In genomic region chr2:226799976-226800940, GRCh38 we compare ENCODE assay signal across 1 cellular context.
TF ChIP-seq lines count a peak whose summit lies in the region.

No MANE protein-coding gene starts in this region.

TF ChIP-seq in HepG2, 621 proteins besides CTCF, POLR2A, EP300 and RAD21 (continued from another document and continues in another):
- TF ChIP-seq POGK (CRISPR knock-in tag; conservative IDR thresholded peaks at IDR 0.05) (peak; percentile 76; the same call in 1 of the 2 replicates), ZFP1 (CRISPR knock-in tag; IDR thresholded peaks at IDR 0.05) (peak; percentile 96), DMTF1 (CRISPR knock-in tag; IDR thresholded peaks at IDR 0.05) (no peak), CREB1 (IDR thresholded peaks at IDR 0.05) (no peak), CREB1 (CRISPR knock-in tag; IDR thresholded peaks at IDR 0.05) (peak; percentile 83), ZBTB7A (CRISPR knock-in tag; IDR thresholded peaks at IDR 0.05) (peak; percentile 92), MBNL3 (CRISPR knock-in tag; conservative IDR thresholded peaks at IDR 0.05) (no peak), ZNF142 (CRISPR knock-in tag; IDR thresholded peaks at IDR 0.05) (peak; percentile 67; the same call in 1 of the 2 replicates), BRCA1 (CRISPR knock-in tag; IDR thresholded peaks at IDR 0.05) (no peak; the same call in 1 of the 2 replicates), ZNF280B (CRISPR knock-in tag; IDR thresholded peaks at IDR 0.05; ENCODE audit: borderline replicate concordance) (no peak; the same call in 1 of the 2 replicates), FOXK1 (CRISPR knock-in tag; IDR thresholded peaks at IDR 0.05; ENCODE audit: borderline replicate concordance, low read depth) (peak; percentile 90), HES4 (CRISPR knock-in tag; IDR thresholded peaks at IDR 0.05; ENCODE audit: borderline replicate concordance) (no peak), NR2C2 (CRISPR knock-in tag; IDR thresholded peaks at IDR 0.05; ENCODE audit: borderline replicate concordance) (peak; percentile 78), SALL2 (CRISPR knock-in tag; IDR thresholded peaks at IDR 0.05) (peak; percentile 57), KDM5B (CRISPR knock-in tag; IDR thresholded peaks at IDR 0.05; ENCODE audit: borderline replicate concordance) (no peak), ZNF543 (CRISPR knock-in tag; IDR thresholded peaks at IDR 0.05) (peak; percentile 94), ZMYM2 (CRISPR knock-in tag; IDR thresholded peaks at IDR 0.05) (0 out of 2 replicates have a peak, but pooled peaks have one; percentile 63), ZBTB33 (CRISPR knock-in tag; IDR thresholded peaks at IDR 0.05) (no peak; the same call in 1 of the 2 replicates), THRA (CRISPR knock-in tag; IDR thresholded peaks at IDR 0.05; ENCODE audit: borderline replicate concordance) (peak; percentile 93; the same call in 1 of the 2 replicates), ZSCAN12 (CRISPR knock-in tag; IDR thresholded peaks at IDR 0.05) (no peak), ZNF775 (CRISPR knock-in tag; IDR thresholded peaks at IDR 0.05; ENCODE audit: borderline replicate concordance) (0 out of 2 replicates have a peak, but pooled peaks have one; percentile 81), HNRNPL (IDR thresholded peaks at IDR 0.05; ENCODE audit: low read depth, low read length) (no peak), BATF2 (CRISPR knock-in tag; IDR thresholded peaks at IDR 0.05) (no peak), ZNF816 (CRISPR knock-in tag; IDR thresholded peaks at IDR 0.05; ENCODE audit: borderline replicate concordance) (peak; percentile 90), NCOR1 (IDR thresholded peaks at IDR 0.05; ENCODE audit: borderline replicate concordance, low read length) (peak; percentile 93; the same call in 1 of the 2 replicates), ZBED4 (CRISPR knock-in tag; IDR thresholded peaks at IDR 0.05; ENCODE audit: borderline replicate concordance) (peak; percentile 56; the same call in 1 of the 2 replicates), ZNF280D (CRISPR knock-in tag; IDR thresholded peaks at IDR 0.05) (peak; percentile 94; the same call in 1 of the 2 replicates), ZNF34 (CRISPR knock-in tag; IDR thresholded peaks at IDR 0.05; ENCODE audit: borderline replicate concordance) (peak; percentile 50; the same call in 1 of the 2 replicates)
